In the genomic region with DNA sequence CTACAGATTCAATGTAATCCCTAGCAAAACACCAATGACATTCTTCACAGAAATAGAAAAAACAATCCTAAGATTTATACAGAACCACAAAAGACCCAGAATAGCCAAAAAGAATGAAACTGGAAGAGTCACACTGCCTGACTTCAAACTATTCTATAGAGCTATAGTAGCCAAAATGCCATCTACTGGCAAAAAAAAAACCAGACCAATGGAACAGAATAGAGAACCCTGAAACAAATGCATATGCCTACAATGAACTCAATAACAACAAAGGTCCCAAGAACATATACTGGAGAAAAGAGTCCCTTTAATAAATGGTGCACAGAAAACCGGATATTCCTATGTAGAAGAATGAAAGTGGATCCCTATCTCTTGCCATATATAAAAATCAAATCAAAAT, we compare ENCODE assay signal across 2 cellular contexts.
TF ChIP-seq lines count a peak whose summit lies in the region.

No MANE protein-coding gene starts in this region.

TF ChIP-seq in K562, 482 proteins besides CTCF, POLR2A, EP300 and RAD21:
- TF ChIP-seq TAF9B (IDR thresholded peaks at IDR 0.05; ENCODE audit: partially characterized antibody) (no peak), ZNF24 (IDR thresholded peaks at IDR 0.05) (no peak), KAT7 (CRISPR knock-in tag; IDR thresholded peaks at IDR 0.05; ENCODE audit: borderline replicate concordance) (no peak), ELF4 (CRISPR knock-in tag; IDR thresholded peaks at IDR 0.05) (no peak), ZNF174 (CRISPR knock-in tag; IDR thresholded peaks at IDR 0.05) (no peak), KLF16 (IDR thresholded peaks at IDR 0.05) (no peak), CBX5 (IDR thresholded peaks at IDR 0.05; ENCODE audit: borderline replicate concordance, low read depth) (no peak), ZNF121 (CRISPR knock-in tag; conservative IDR thresholded peaks at IDR 0.05) (no peak), ZBTB8A (IDR thresholded peaks at IDR 0.05; ENCODE audit: partially characterized antibody) (no peak), MEF2D (tag; conservative IDR thresholded peaks at IDR 0.05; ENCODE audit: low read depth) (no peak), EHMT2 (IDR thresholded peaks at IDR 0.05) (no peak), JUNB (CRISPR knock-in tag; conservative IDR thresholded peaks at IDR 0.05) (no peak), RHOXF2B (CRISPR knock-in tag; conservative IDR thresholded peaks at IDR 0.05) (no peak)
- TF ChIP-seq, protein P1, sequence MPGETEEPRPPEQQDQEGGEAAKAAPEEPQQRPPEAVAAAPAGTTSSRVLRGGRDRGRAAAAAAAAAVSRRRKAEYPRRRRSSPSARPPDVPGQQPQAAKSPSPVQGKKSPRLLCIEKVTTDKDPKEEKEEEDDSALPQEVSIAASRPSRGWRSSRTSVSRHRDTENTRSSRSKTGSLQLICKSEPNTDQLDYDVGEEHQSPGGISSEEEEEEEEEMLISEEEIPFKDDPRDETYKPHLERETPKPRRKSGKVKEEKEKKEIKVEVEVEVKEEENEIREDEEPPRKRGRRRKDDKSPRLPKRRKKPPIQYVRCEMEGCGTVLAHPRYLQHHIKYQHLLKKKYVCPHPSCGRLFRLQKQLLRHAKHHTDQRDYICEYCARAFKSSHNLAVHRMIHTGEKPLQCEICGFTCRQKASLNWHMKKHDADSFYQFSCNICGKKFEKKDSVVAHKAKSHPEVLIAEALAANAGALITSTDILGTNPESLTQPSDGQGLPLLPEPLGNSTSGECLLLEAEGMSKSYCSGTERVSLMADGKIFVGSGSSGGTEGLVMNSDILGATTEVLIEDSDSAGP (CRISPR knock-in tag; IDR thresholded peaks at IDR 0.05): no peak
- TF ChIP-seq, protein P2, sequence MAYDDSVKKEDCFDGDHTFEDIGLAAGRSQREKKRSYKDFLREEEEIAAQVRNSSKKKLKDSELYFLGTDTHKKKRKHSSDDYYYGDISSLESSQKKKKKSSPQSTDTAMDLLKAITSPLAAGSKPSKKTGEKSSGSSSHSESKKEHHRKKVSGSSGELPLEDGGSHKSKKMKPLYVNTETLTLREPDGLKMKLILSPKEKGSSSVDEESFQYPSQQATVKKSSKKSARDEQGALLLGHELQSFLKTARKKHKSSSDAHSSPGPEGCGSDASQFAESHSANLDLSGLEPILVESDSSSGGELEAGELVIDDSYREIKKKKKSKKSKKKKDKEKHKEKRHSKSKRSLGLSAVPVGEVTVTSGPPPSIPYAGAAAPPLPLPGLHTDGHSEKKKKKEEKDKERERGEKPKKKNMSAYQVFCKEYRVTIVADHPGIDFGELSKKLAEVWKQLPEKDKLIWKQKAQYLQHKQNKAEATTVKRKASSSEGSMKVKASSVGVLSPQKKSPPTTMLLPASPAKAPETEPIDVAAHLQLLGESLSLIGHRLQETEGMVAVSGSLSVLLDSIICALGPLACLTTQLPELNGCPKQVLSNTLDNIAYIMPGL (CRISPR knock-in tag; IDR thresholded peaks at IDR 0.05): no peak
- TF ChIP-seq, protein P3, sequence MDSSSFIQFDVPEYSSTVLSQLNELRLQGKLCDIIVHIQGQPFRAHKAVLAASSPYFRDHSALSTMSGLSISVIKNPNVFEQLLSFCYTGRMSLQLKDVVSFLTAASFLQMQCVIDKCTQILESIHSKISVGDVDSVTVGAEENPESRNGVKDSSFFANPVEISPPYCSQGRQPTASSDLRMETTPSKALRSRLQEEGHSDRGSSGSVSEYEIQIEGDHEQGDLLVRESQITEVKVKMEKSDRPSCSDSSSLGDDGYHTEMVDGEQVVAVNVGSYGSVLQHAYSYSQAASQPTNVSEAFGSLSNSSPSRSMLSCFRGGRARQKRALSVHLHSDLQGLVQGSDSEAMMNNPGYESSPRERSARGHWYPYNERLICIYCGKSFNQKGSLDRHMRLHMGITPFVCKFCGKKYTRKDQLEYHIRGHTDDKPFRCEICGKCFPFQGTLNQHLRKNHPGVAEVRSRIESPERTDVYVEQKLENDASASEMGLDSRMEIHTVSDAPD (CRISPR knock-in tag; IDR thresholded peaks at IDR 0.05): no peak

TF ChIP-seq in GM12891, 5 proteins besides CTCF, POLR2A, EP300 and RAD21:
- TF ChIP-seq POU2F2 (IDR thresholded peaks at IDR 0.05; ENCODE audit: low read depth, low read length) (no peak), TAF1 (IDR thresholded peaks at IDR 0.05; ENCODE audit: low read depth, low read length) (no peak), PAX5 (IDR thresholded peaks at IDR 0.05; ENCODE audit: insufficient read depth, low read length, severe bottlenecking) (no peak), POLR2AphosphoS5 (IDR thresholded peaks at IDR 0.05; ENCODE audit: low read depth, low read length) (no peak), SPI1 (IDR thresholded peaks at IDR 0.05; ENCODE audit: low read depth, low read length) (no peak)
